8 cellular contexts compared by ENCODE assay signal in the genomic region with DNA sequence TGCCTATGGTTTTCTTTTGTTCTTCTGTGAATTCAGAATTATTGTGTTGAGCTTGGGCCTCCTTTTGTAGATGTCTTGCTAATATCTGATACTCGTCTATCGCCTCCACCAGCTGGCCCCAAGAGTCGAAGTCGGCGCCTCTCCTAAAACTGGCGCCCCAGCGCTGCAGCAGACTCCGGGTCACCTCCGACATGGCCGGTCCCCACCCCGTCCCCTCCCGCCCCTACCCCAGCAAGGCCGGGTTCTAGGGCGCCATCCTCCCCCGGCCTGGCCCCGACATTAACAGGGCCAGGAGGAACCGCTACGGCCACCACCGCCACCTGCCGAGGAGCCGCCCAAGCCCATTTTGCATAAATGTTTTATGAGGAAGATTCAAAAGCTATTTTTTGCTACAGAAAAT. TPM values are rescaled to one million over a fixed set of nuclear protein-coding genes. Genes with fewer than 3 reads are reported as not detected.
A peak's percentile ranks its signal among the peaks of the same experiment; 100 is the strongest.
DNase-seq lines count a peak whose midpoint lies in the region; ATAC-seq, FAIRE-seq and TF ChIP-seq lines count a peak whose summit lies in the region.
"Not testable (repeated sequence)": the region's sequence is repeated elsewhere in the genome, so short reads cannot be mapped to it uniquely, and the experiment has no call there.

No MANE protein-coding gene starts in this region.

- not testable (repeated sequence) for H3K4me3 Mint-ChIP-seq in activated B cell treated with CpG ODN at 0.5 μM for 24 hours; activated naive CD8-positive, alpha-beta T cell treated with anti-CD3 and anti-CD28 coated beads, Interleukin-2, amount 50 U/mL, for 24 hours; memory B cell; stimulated activated effector memory CD8-positive, alpha-beta T cell treated with anti-CD3 and anti-CD28 coated beads, Interleukin-12 subunit alpha, Interleukin-12 subunit beta, amount 100 ng/mL, for 72 hours

- intact Hi-C loops in activated B cell treated with CpG ODN at 0.5 μM for 24 hours (cut with micrococcal nuclease); heart left ventricle (cut with DNase I): not testable (repeated sequence)

- H3K9me3 ChIP-seq in A549, heart left ventricle: not testable (repeated sequence)

- TF ChIP-seq EP300 in A549 (IDR thresholded peaks at IDR 0.05), result not testable (repeated sequence)

- not testable (repeated sequence) for H3K4me2 ChIP-seq in A549

- CTCF ChIA-PET in A549 (lab: Yijun Ruan, JAX); activated B cell treated with CpG ODN at 0.5 μM for 24 hours (lab: Charles Lee): not testable (repeated sequence)

- H3K4me1 Mint-ChIP-seq in activated B cell treated with CpG ODN at 0.5 μM for 24 hours; activated naive CD8-positive, alpha-beta T cell treated with anti-CD3 and anti-CD28 coated beads, Interleukin-2, amount 50 U/mL, for 24 hours; memory B cell; stimulated activated effector memory CD8-positive, alpha-beta T cell treated with anti-CD3 and anti-CD28 coated beads, Interleukin-12 subunit alpha, Interleukin-12 subunit beta, amount 100 ng/mL, for 72 hours: not testable (repeated sequence)

- peak; percentile 63 to 100 for ATAC-seq in A549
- peak; percentile 51 for ATAC-seq in GM19351 (IDR thresholded peaks at IDR 0.05; ENCODE audit: unreplicated experiment)
- ATAC-seq in HG03103 (IDR thresholded peaks at IDR 0.05; ENCODE audit: low read depth, unreplicated experiment), result peak; percentile 56
- peak; percentile 57 for ATAC-seq in activated B cell treated with CpG ODN at 0.5 μM for 24 hours (ENCODE audit: low read depth)
- ATAC-seq in activated naive CD8-positive, alpha-beta T cell treated with anti-CD3 and anti-CD28 coated beads, Interleukin-2, amount 50 U/mL, for 24 hours, result peak; percentile 54
- ATAC-seq in heart left ventricle, result peak in 3 of 4 donors; percentile 36 to 71 (median 39)
- ATAC-seq in memory B cell (ENCODE audit: low read depth), result peak; percentile 41
- ATAC-seq in stimulated activated effector memory CD8-positive, alpha-beta T cell treated with anti-CD3 and anti-CD28 coated beads, Interleukin-12 subunit alpha, Interleukin-12 subunit beta, amount 100 ng/mL, for 72 hours, result peak; percentile 65

- TF ChIP-seq RAD21 in A549 (conservative IDR thresholded peaks at IDR 0.05 in 1 of 2, IDR thresholded peaks at IDR 0.05 in 1 of 2), result not testable (repeated sequence)

- not testable (repeated sequence) for TF ChIP-seq POLR2A in A549 (IDR thresholded peaks at IDR 0.05; ENCODE audit: low read length); heart left ventricle (IDR thresholded peaks at IDR 0.05)

- H3K4me3 ChIP-seq in A549, heart left ventricle: not testable (repeated sequence)

- H3K27ac ChIP-seq in A549, heart left ventricle: not testable (repeated sequence)

- not testable (repeated sequence) for H3K27me3 ChIP-seq in heart left ventricle

- H3K27me3 Mint-ChIP-seq in activated B cell treated with CpG ODN at 0.5 μM for 24 hours; activated naive CD8-positive, alpha-beta T cell treated with anti-CD3 and anti-CD28 coated beads, Interleukin-2, amount 50 U/mL, for 24 hours; memory B cell: not testable (repeated sequence)

- FAIRE-seq in A549 (lab: Jason Lieb, UNC), result not testable (repeated sequence)

- H3K27ac Mint-ChIP-seq in activated B cell treated with CpG ODN at 0.5 μM for 24 hours; activated naive CD8-positive, alpha-beta T cell treated with anti-CD3 and anti-CD28 coated beads, Interleukin-2, amount 50 U/mL, for 24 hours; memory B cell; stimulated activated effector memory CD8-positive, alpha-beta T cell treated with anti-CD3 and anti-CD28 coated beads, Interleukin-12 subunit alpha, Interleukin-12 subunit beta, amount 100 ng/mL, for 72 hours: not testable (repeated sequence)

- DNase-seq in A549 (ENCODE audit: low read depth in 1 of 2, low spot score in 1 of 2); activated B cell treated with CpG ODN at 0.5 μM for 24 hours; activated naive CD8-positive, alpha-beta T cell treated with anti-CD3 and anti-CD28 coated beads, Interleukin-2, amount 50 U/mL, for 24 hours; heart left ventricle; memory B cell (ENCODE audit: low spot score in 2 of 2); stimulated activated effector memory CD8-positive, alpha-beta T cell treated with anti-CD3 and anti-CD28 coated beads, Interleukin-12 subunit alpha, Interleukin-12 subunit beta, amount 100 ng/mL, for 72 hours (ENCODE audit: low spot score in 2 of 2): not testable (repeated sequence)

- H3K36me3 Mint-ChIP-seq in activated B cell treated with CpG ODN at 0.5 μM for 24 hours (ENCODE audit: low read depth) (peaks cover 58% of the 10 kb centered on the region), memory B cell (peaks cover 15% of the 10 kb centered on the region)
- H3K36me3 Mint-ChIP-seq in activated naive CD8-positive, alpha-beta T cell treated with anti-CD3 and anti-CD28 coated beads, Interleukin-2, amount 50 U/mL, for 24 hours (ENCODE audit: low read depth), result peaks cover 28% of the 10 kb centered on the region
- peaks cover 73% of the 10 kb centered on the region for H3K36me3 Mint-ChIP-seq in stimulated activated effector memory CD8-positive, alpha-beta T cell treated with anti-CD3 and anti-CD28 coated beads, Interleukin-12 subunit alpha, Interleukin-12 subunit beta, amount 100 ng/mL, for 72 hours

- H3K4me1 ChIP-seq in A549, heart left ventricle: not testable (repeated sequence)

- WGBS in A549 (ENCODE audit: missing lambda C conversion rate), result 98% methylated on average over 14 of the region's 21 CpGs
- 95 to 98% (median 98%) methylated on average over 14 to 20 of the region's 21 CpGs for WGBS in heart left ventricle, 4 donors

- H3K9me3 Mint-ChIP-seq in activated B cell treated with CpG ODN at 0.5 μM for 24 hours; activated naive CD8-positive, alpha-beta T cell treated with anti-CD3 and anti-CD28 coated beads, Interleukin-2, amount 50 U/mL, for 24 hours; memory B cell; stimulated activated effector memory CD8-positive, alpha-beta T cell treated with anti-CD3 and anti-CD28 coated beads, Interleukin-12 subunit alpha, Interleukin-12 subunit beta, amount 100 ng/mL, for 72 hours: not testable (repeated sequence)

- POLR2A ChIA-PET in A549 (lab: Yijun Ruan, JAX); activated B cell treated with CpG ODN at 0.5 μM for 24 hours (lab: Charles Lee): not testable (repeated sequence)

- H3K36me3 ChIP-seq in heart left ventricle, result peaks cover 0 to 82% (median 70%) of the 10 kb centered on the region in 9 donors

- not testable (repeated sequence) for TF ChIP-seq CTCF in A549 (IDR thresholded peaks at IDR 0.05); activated B cell treated with CpG ODN at 0.5 μM for 24 hours (IDR thresholded peaks at IDR 0.05); heart left ventricle (IDR thresholded peaks at IDR 0.05)

RNA-seq across cellular contexts. Expression of a gene that starts 32.1 kb away (rescaled TPM):
- polyA plus RNA-seq in A549 (2011; rRNA removed) (7.4 and 8.2 TPM in 2 replicates), A549 (2017; fragmentation: RNase III; extraction: RNeasy Plus Mini Kit Qiagen cat#74134 plus additional on column Dnase treatment) (6.1 to 6.5 TPM (median 6.2 TPM) in 3 replicates), heart left ventricle (1 to 10 TPM; 2.6 to 6.0 TPM)
- polyA plus RNA-seq in A549 (2012; cell fraction: cytosol; rRNA removed), result 1.3 and 1.7 TPM in 2 replicates
- 0.88 and 1.2 TPM in 2 replicates for polyA plus RNA-seq in A549 (2012; cell fraction: nucleus; rRNA removed)
- polyA minus RNA-seq in A549 (2011; rRNA and poly(A)+ RNA removed), result 5.9 and 6.1 TPM in 2 replicates
- total RNA-seq in activated B cell treated with CpG ODN at 0.5 μM for 24 hours (11.1 and 13.0 TPM in 2 replicates), heart left ventricle (10 to 100 TPM in 5 of 9 donors, 1 to 10 TPM in 4; 8.1 to 14.1 (median 10.3) TPM)

RNA-seq across cellular contexts. Expression of a gene that starts 51.9 kb away (rescaled TPM):
- polyA plus RNA-seq in A549 (2011; rRNA removed), result 45.5 and 49.5 TPM in 2 replicates
- 9.1 and 10.9 TPM in 2 replicates for polyA plus RNA-seq in A549 (2012; cell fraction: cytosol; rRNA removed)
- 9.5 and 17.4 TPM in 2 replicates for polyA plus RNA-seq in A549 (2012; cell fraction: nucleus; rRNA removed)
- polyA plus RNA-seq in A549 (2017; fragmentation: RNase III; extraction: RNeasy Plus Mini Kit Qiagen cat#74134 plus additional on column Dnase treatment), result 22.0 to 22.9 TPM (median 22.1 TPM) in 3 replicates
- polyA minus RNA-seq in A549 (2011; rRNA and poly(A)+ RNA removed), result 13.8 and 14.4 TPM in 2 replicates
- total RNA-seq in activated B cell treated with CpG ODN at 0.5 μM for 24 hours, result 42.1 and 58.4 TPM in 2 replicates
- total RNA-seq in heart left ventricle, result 10 to 100 TPM; 24.2 to 40.5 (median 29.0) TPM
- 10 to 100 TPM; 17.1 to 24.5 TPM for polyA plus RNA-seq in heart left ventricle
